In genomic region chr7:90212149-90212495, GRCh38 we compare ENCODE assay signal across 8 cellular contexts. TPM values are rescaled to one million over a fixed set of nuclear protein-coding genes. Genes with fewer than 3 reads are reported as not detected.
DNase-seq lines count a peak whose midpoint lies in the region; FAIRE-seq and TF ChIP-seq lines count a peak whose summit lies in the region.

No MANE protein-coding gene starts in this region.

- dilution Hi-C loops in keratinocyte (cut with MboI; ENCODE audit: extremely low pct_ligation_motif_present, low sequenced_read_pairs): no loop called here

- H3K27me3 ChIP-seq in keratinocyte (ENCODE audit: control insufficient read depth, extremely low read depth, insufficient read depth, low read length): no peaks in the 10 kb centered on the region
- H3K27me3 ChIP-seq in spleen (replicated peaks in 1 of 7): peaks cover 0 to 43% (median 11%) of the 10 kb centered on the region in 7 donors

- no peaks in the 10 kb centered on the region for H3K79me2 ChIP-seq in keratinocyte (ENCODE audit: control insufficient read depth, insufficient read depth, low read length)

- POLR2A ChIA-PET in HEK293 (lab: Yijun Ruan, JAX): interaction anchor here (0.9 to 1.7 kb wide), 8 partner anchors 11 to 191 kb away, joined by 3 to 9 read pairs (median 6); partner anchors contain the start of genes CLDN12, GTPBP10 and STEAP1

- H2AFZ ChIP-seq in keratinocyte (ENCODE audit: control insufficient read depth, low read length): peak overlapping the region; percentile 85

- no peaks in the 10 kb centered on the region for H3K9me1 ChIP-seq in keratinocyte (ENCODE audit: control insufficient read depth, extremely low read depth, insufficient read depth, low read length)

- H3K36me3 ChIP-seq in HEK293 (ENCODE audit: control insufficient read depth in 2 of 2, insufficient read depth in 1 of 2, low read length in 2 of 2) (peaks cover 0 to under 1% of the 10 kb centered on the region in 2 experiments; a peak in 1 of 3 replicates), keratinocyte (ENCODE audit: control insufficient read depth in 2 of 2, extremely low read depth in 1 of 2, insufficient read depth in 2 of 2, low read length in 2 of 2) (no peaks in the 10 kb centered on the region), spleen (no peaks in the 10 kb centered on the region)

- 20 to 25% (median 24%) methylated on average over 6 of the region's 6 CpGs for WGBS in spleen, 5 donors

- H3K27ac ChIP-seq in HEK293 (ENCODE audit: extremely low read depth, low read depth, low read length) (peak overlapping the region; percentile 88), keratinocyte (ENCODE audit: control insufficient read depth, insufficient read depth, low read length) (no peak overlapping the region), spleen (peak overlapping the region in 7 of 8 donors; percentile 51 to 88 (median 77))

- no peak for TF ChIP-seq CTCF in HEK293 (tag by site-specific recombination; IDR thresholded peaks at IDR 0.05)
- TF ChIP-seq CTCF in astrocyte of the spinal cord (IDR thresholded peaks at IDR 0.05; ENCODE audit: low read depth, low read length): no peak
- TF ChIP-seq CTCF in keratinocyte (optimal IDR thresholded peaks at IDR 0.05 in 1 of 3, IDR thresholded peaks at IDR 0.05 in 1 of 3, conservative IDR thresholded peaks at IDR 0.05 in 1 of 3; ENCODE audit: extremely low read depth in 1 of 3, insufficient read depth in 2 of 3, low read length in 3 of 3): no peak
- TF ChIP-seq CTCF in spleen (IDR thresholded peaks at IDR 0.05 in 8 of 11, conservative IDR thresholded peaks at IDR 0.05 in 3 of 11): no peak

- H3K4me3 ChIP-seq in HEK293 (ENCODE audit: low read depth, low read length): peak overlapping the region; percentile 71
- peak overlapping the region; percentile 47 for H3K4me3 ChIP-seq in astrocyte of the spinal cord (ENCODE audit: low read depth, low read length)
- peak overlapping the region; percentile 65 to 67 (median 66) for H3K4me3 ChIP-seq in keratinocyte (ENCODE audit: control insufficient read depth in 2 of 3, extremely low read depth in 1 of 3, insufficient read depth in 2 of 3, low read depth in 1 of 3, low read length in 3 of 3)
- H3K4me3 ChIP-seq in spleen: peak overlapping the region; percentile 41 to 75 (median 49)

- H3K4me2 ChIP-seq in keratinocyte (ENCODE audit: control insufficient read depth, extremely low read depth, insufficient read depth, low read depth, low read length): peak overlapping the region; percentile 84

- no peak for FAIRE-seq in keratinocyte (lab: Jason Lieb, UNC)
- FAIRE-seq in urothelium cell line (lab: Jason Lieb, UNC): no peak

- H3K4me1 ChIP-seq in HEK293 (ENCODE audit: control insufficient read depth, insufficient read depth, low read length): peaks cover 30% of the 10 kb centered on the region
- H3K4me1 ChIP-seq in keratinocyte (ENCODE audit: control insufficient read depth, extremely low read depth, insufficient read depth, low read length): peaks cover 11% of the 10 kb centered on the region
- H3K4me1 ChIP-seq in spleen: peaks cover 4 to 20% (median 10%) of the 10 kb centered on the region in 6 donors

- peak; percentile 12 for DNase-seq in astrocyte of the spinal cord (ENCODE audit: low read depth, low spot score)
- DNase-seq in keratinocyte (ENCODE audit: low read depth, low spot score): no peak
- no peak for DNase-seq in spleen
- no peak for DNase-seq in urothelium cell line (ENCODE audit: low spot score)
- no peak for DNase-seq in activated naive CD4-positive, alpha-beta T cell treated with anti-CD3 and anti-CD28 coated beads, Interleukin-2, amount 50 U/mL, for 16 hours
- no peak for DNase-seq in stimulated activated CD4-positive, alpha-beta T cell treated with anti-CD3 and anti-CD28 coated beads, Interleukin-15, amount 100 ng/mL, for 24 hours
- DNase-seq in NCI-H146 treated with DMSO at 0.1 percent for 48 hours (lab: John Stamatoyannopoulos, UW; ENCODE audit: unreplicated experiment): no peak

- no peaks in the 10 kb centered on the region for H4K20me1 ChIP-seq in keratinocyte (ENCODE audit: control insufficient read depth, extremely low read depth, insufficient read depth, low read length)

- in situ Hi-C loops in astrocyte of the spinal cord (cut with HindIII; ENCODE audit: low sequenced_read_pairs): no loop called here

- H3K9me3 ChIP-seq in HEK293 (ENCODE audit: control insufficient read depth, insufficient read depth, low read depth, low read length) (no peaks in the 10 kb centered on the region), keratinocyte (ENCODE audit: control insufficient read depth, low read depth, low read length) (no peaks in the 10 kb centered on the region), spleen (no peaks in the 10 kb centered on the region)

- no peak for TF ChIP-seq POLR2A in spleen (IDR thresholded peaks at IDR 0.05)

- intact Hi-C loops in spleen (cut with DNase I; ENCODE audit: low total_unique reads): no loop called here

- CTCF ChIA-PET in HEK293 (lab: Yijun Ruan, JAX): interaction anchor here (0.5 to 1.9 kb wide), 10 partner anchors 11 to 82 kb away, joined by 3 to 12 read pairs (median 6); partner anchors contain the start of gene STEAP1

- H3K9ac ChIP-seq in keratinocyte (ENCODE audit: control insufficient read depth, extremely low read depth, insufficient read depth, low read length): peak overlapping the region; percentile 71

TF ChIP-seq in HEK293, 187 proteins besides CTCF, POLR2A, EP300 and RAD21 (continues in another document):
- TF ChIP-seq ZNF776 (tag by site-specific recombination; IDR thresholded peaks at IDR 0.05; ENCODE audit: borderline replicate concordance): no peak
- TF ChIP-seq PRDM1 (tag by site-specific recombination; IDR thresholded peaks at IDR 0.05): 0 out of 2 replicates have a peak, but pooled peaks have one; percentile 18
- TF ChIP-seq ZNF335 (tag by site-specific recombination; conservative IDR thresholded peaks at IDR 0.05): peak; percentile 5
- TF ChIP-seq ZNF639 (tag by site-specific recombination; IDR thresholded peaks at IDR 0.05): no peak
- TF ChIP-seq ZNF354C (tag by site-specific recombination; IDR thresholded peaks at IDR 0.05; ENCODE audit: borderline replicate concordance, low read depth): no peak
- no peak for TF ChIP-seq ZNF624 (tag by site-specific recombination; IDR thresholded peaks at IDR 0.05)
- TF ChIP-seq ZNF394 (tag by site-specific recombination; IDR thresholded peaks at IDR 0.05; ENCODE audit: borderline replicate concordance): 0 out of 2 replicates have a peak, but pooled peaks have one; percentile 2
- TF ChIP-seq ZNF202 (tag by site-specific recombination; IDR thresholded peaks at IDR 0.05; ENCODE audit: borderline replicate concordance): no peak

RNA-seq across cellular contexts. Expression of gene STEAP2, which starts 0.6 kb away (rescaled TPM):
- polyA plus RNA-seq in keratinocyte (2.0 to 3.9 TPM (median 3.4 TPM) in 3 replicates), spleen (1 to 10 TPM in 2 of 3 donors, under 1 TPM in 1; 0.65 to 1.4 (median 1.1) TPM)
- polyA plus RNA-seq in keratinocyte (2011; ENCODE audit: low read depth): 0.22 TPM
- 0.83 and 2.0 TPM in 2 replicates for polyA plus RNA-seq in keratinocyte (2011; cell fraction: cytosol; rRNA removed)
- polyA plus RNA-seq in keratinocyte (2011; cell fraction: nucleus; rRNA removed): 5.1 and 6.7 TPM in 2 replicates
- 0.79 and 2.2 TPM in 2 replicates for polyA plus RNA-seq in keratinocyte (2012; ENCODE audit: low replicate concordance)
- 1.5 to 5.0 TPM (median 3.0 TPM) in 3 replicates for polyA minus RNA-seq in keratinocyte
- 1.2 TPM for polyA minus RNA-seq in keratinocyte (2011; cell fraction: cytosol; rRNA and poly(A)+ RNA removed)
- 3.0 and 5.8 TPM in 2 replicates for polyA minus RNA-seq in keratinocyte (2011; cell fraction: nucleus; rRNA and poly(A)+ RNA removed)
- total RNA-seq in spleen: 10 to 100 TPM in 2 of 7 donors, 1 to 10 TPM in 5; 4.8 to 15.8 (median 6.6) TPM

RNA-seq across cellular contexts. Expression of gene CFAP69, which starts 32.9 kb away (rescaled TPM):
- polyA plus RNA-seq in keratinocyte (0.35 to 1.6 TPM (median 0.67 TPM) in 3 replicates), spleen (1 to 10 TPM; 1.0 to 8.3 (median 4.0) TPM)
- polyA plus RNA-seq in keratinocyte (2011; ENCODE audit: low read depth): 0.35 TPM
- polyA plus RNA-seq in keratinocyte (2011; cell fraction: cytosol; rRNA removed): 0.40 and 0.60 TPM in 2 replicates
- 1.4 and 2.0 TPM in 2 replicates for polyA plus RNA-seq in keratinocyte (2011; cell fraction: nucleus; rRNA removed)
- polyA plus RNA-seq in keratinocyte (2012; ENCODE audit: low replicate concordance): 0.54 and 1.5 TPM in 2 replicates
- polyA minus RNA-seq in keratinocyte: 0.23 to 0.56 TPM (median 0.29 TPM) in 3 replicates
- not detected for polyA minus RNA-seq in keratinocyte (2011; cell fraction: cytosol; rRNA and poly(A)+ RNA removed)
- polyA minus RNA-seq in keratinocyte (2011; cell fraction: nucleus; rRNA and poly(A)+ RNA removed): 1.6 and 3.0 TPM in 2 replicates
- 10 to 100 TPM in 2 of 7 donors, 1 to 10 TPM in 5; 5.2 to 15.8 (median 7.7) TPM for total RNA-seq in spleen

RNA-seq across cellular contexts. Expression of gene STEAP1, which starts 57.9 kb away (rescaled TPM):
- polyA plus RNA-seq in keratinocyte: 7.7 to 19.0 TPM (median 16.7 TPM) in 3 replicates
- polyA plus RNA-seq in keratinocyte (2011; ENCODE audit: low read depth): 2.9 TPM
- 5.2 and 12.6 TPM in 2 replicates for polyA plus RNA-seq in keratinocyte (2011; cell fraction: cytosol; rRNA removed)
- polyA plus RNA-seq in keratinocyte (2011; cell fraction: nucleus; rRNA removed): 11.3 and 19.3 TPM in 2 replicates
- 3.0 and 12.4 TPM in 2 replicates for polyA plus RNA-seq in keratinocyte (2012; ENCODE audit: low replicate concordance)
- polyA minus RNA-seq in keratinocyte: 1.5 to 5.3 TPM (median 2.1 TPM) in 3 replicates
- not detected for polyA minus RNA-seq in keratinocyte (2011; cell fraction: cytosol; rRNA and poly(A)+ RNA removed)
- 1.6 and 3.6 TPM in 2 replicates for polyA minus RNA-seq in keratinocyte (2011; cell fraction: nucleus; rRNA and poly(A)+ RNA removed)
- 10 to 100 TPM in 1 of 7 donors, 1 to 10 TPM in 6; 1.5 to 12.3 (median 4.4) TPM for total RNA-seq in spleen
- 1 to 10 TPM in 2 of 3 donors, under 1 TPM in 1; 0.67 to 1.7 (median 1.7) TPM for polyA plus RNA-seq in spleen
